In the genomic region with DNA sequence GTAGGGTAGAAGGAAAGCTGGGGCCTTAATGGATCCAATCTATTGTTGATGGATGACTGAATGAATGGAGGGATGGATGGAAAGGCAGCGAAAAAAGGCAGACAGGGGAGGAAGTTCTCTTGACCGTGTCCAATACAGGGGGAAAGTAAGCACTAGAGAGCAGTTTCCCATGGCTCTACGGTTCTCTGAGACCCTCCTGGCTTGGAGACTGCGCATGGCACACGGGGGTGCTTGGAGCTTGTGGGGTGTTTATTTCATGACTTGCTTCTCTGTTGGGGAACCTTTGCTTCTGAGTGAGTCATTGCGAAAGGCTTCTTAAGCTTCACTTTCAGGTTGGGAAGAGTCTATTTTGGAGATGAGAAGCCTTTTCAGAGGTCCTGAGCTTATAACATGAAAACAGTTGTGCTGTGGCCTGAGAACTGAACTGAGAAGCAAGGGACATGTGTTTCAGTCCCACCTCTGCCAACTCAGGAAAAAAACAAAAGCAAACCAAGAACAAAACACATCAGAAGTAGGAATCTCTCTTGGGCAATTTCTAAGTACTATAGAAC, we compare ENCODE assay signal across 11 cellular contexts. TPM values are rescaled to one million over a fixed set of nuclear protein-coding genes. Genes with fewer than 3 reads are reported as not detected.
A peak's percentile ranks its signal among the peaks of the same experiment; 100 is the strongest.
DNase-seq lines count a peak whose midpoint lies in the region; ATAC-seq and TF ChIP-seq lines count a peak whose summit lies in the region.
"Had no signal": no experiment of that assay in that cellular context is flagged by ENCODE, and none has a peak within 500 bp of the region (broad histone marks: within the 10 kb centered on the region; RNA-seq: fewer than 3 reads in every experiment).

No MANE protein-coding gene starts in this region.

- H3K9me3 Mint-ChIP-seq in activated T-cell treated with anti-CD3 and anti-CD28 coated beads, Interleukin-2, amount 50 U/mL, for 4 hours = no peaks in the 10 kb centered on the region
- peaks cover 2% of the 10 kb centered on the region for H3K9me3 Mint-ChIP-seq in mesothelial cell of epicardium

- H3K4me1 ChIP-seq in upper lobe of left lung = peaks cover 0 to 3% (median 0%) of the 10 kb centered on the region in 4 donors
- H3K4me1 ChIP-seq: right lobe of liver had no signal

- H3K27ac Mint-ChIP-seq in mesothelial cell of epicardium = peak overlapping the region; percentile 7
- H3K27ac Mint-ChIP-seq: stimulated activated naive B cell treated with anti-CD40 and anti-IgM and Interleukin-4, amounts not matched to agents 10 μg/mL and 1 μg/mL and 100 μg/mL, for 72 hours had no signal

- H3K4me3 ChIP-seq in upper lobe of left lung = no peak overlapping the region
- H3K4me3 ChIP-seq: right lobe of liver had no signal

- H3K4me1 Mint-ChIP-seq in activated T-cell treated with anti-CD3 and anti-CD28 coated beads, Interleukin-2, amount 50 U/mL, for 4 hours (ENCODE audit: low read depth) = peaks cover 81% of the 10 kb centered on the region
- peaks cover 19% of the 10 kb centered on the region for H3K4me1 Mint-ChIP-seq in mesothelial cell of epicardium

- H3K36me3 ChIP-seq in upper lobe of left lung = no peaks in the 10 kb centered on the region
- H3K36me3 ChIP-seq: right lobe of liver had no signal

- peaks cover 3% of the 10 kb centered on the region for H3K36me3 Mint-ChIP-seq in activated T-cell treated with anti-CD3 and anti-CD28 coated beads, Interleukin-2, amount 50 U/mL, for 4 hours (ENCODE audit: insufficient read depth)
- peaks cover 2% of the 10 kb centered on the region for H3K36me3 Mint-ChIP-seq in mesothelial cell of epicardium
- H3K36me3 Mint-ChIP-seq: stimulated activated naive B cell treated with anti-CD40 and anti-IgM and Interleukin-4, amounts not matched to agents 10 μg/mL and 1 μg/mL and 100 μg/mL, for 72 hours had no signal

- H3K4me3 Mint-ChIP-seq in activated T-cell treated with anti-CD3 and anti-CD28 coated beads, Interleukin-2, amount 50 U/mL, for 4 hours = peak overlapping the region; percentile 1
- H3K4me3 Mint-ChIP-seq in mesothelial cell of epicardium = no peak overlapping the region

- WGBS in upper lobe of left lung, 2 donors = 78 to 86% methylated on average over 6 of the region's 6 CpGs

- no peaks in the 10 kb centered on the region for H3K27me3 ChIP-seq in upper lobe of left lung
- H3K27me3 ChIP-seq: right lobe of liver had no signal

- H3K9me3 ChIP-seq in upper lobe of left lung = no peaks in the 10 kb centered on the region
- H3K9me3 ChIP-seq: right lobe of liver had no signal

- no peak overlapping the region for H3K27ac ChIP-seq in upper lobe of left lung
- H3K27ac ChIP-seq: right lobe of liver had no signal

- no peak for TF ChIP-seq EP300 in upper lobe of left lung (IDR thresholded peaks at IDR 0.05)

- TF ChIP-seq CTCF in mesothelial cell of epicardium (IDR thresholded peaks at IDR 0.05; ENCODE audit: unreplicated experiment) = no peak
- TF ChIP-seq CTCF in upper lobe of left lung (IDR thresholded peaks at IDR 0.05) = no peak

- ATAC-seq in activated T-cell treated with anti-CD3 and anti-CD28 coated beads, Interleukin-2, amount 50 U/mL, for 4 hours = peak; percentile 6 to 7
- ATAC-seq in GM21619 (IDR thresholded peaks at IDR 0.05; ENCODE audit: unreplicated experiment) (peak; percentile 35), HG03575 (IDR thresholded peaks at IDR 0.05; ENCODE audit: extremely low read depth, insufficient number of reproducible peaks, low FRiP score, unreplicated experiment) (peak; percentile 23), upper lobe of left lung (ENCODE audit: low FRiP score in 2 of 2) (no peak), HG03457 (IDR thresholded peaks at IDR 0.05; ENCODE audit: unreplicated experiment) (no peak)
- no peak for ATAC-seq in activated CD4-positive, CD25-positive, alpha-beta regulatory T cell treated with anti-CD3 and anti-CD28 coated beads, Interleukin-2, amount 50 U/mL, for 24 hours
- ATAC-seq: right lobe of liver; stimulated activated naive B cell treated with anti-CD40 and anti-IgM and Interleukin-4, amounts not matched to agents 10 μg/mL and 1 μg/mL and 100 μg/mL, for 72 hours had no signal

- DNase-seq in activated T-cell treated with anti-CD3 and anti-CD28 coated beads, Interleukin-2, amount 50 U/mL, for 4 hours = no peak
- no peak for DNase-seq in activated T-cell treated with anti-CD3 and anti-CD28 coated beads, Interleukin-2, amount 50 U/mL, for 1 hour
- DNase-seq in mesothelial cell of epicardium (ENCODE audit: low spot score in 2 of 2, unreplicated experiment in 2 of 2) (no peak), upper lobe of left lung (no peak)
- DNase-seq: NCI-H524; right lobe of liver; stimulated activated naive B cell treated with anti-CD40 and anti-IgM and Interleukin-4, amounts not matched to agents 10 μg/mL and 1 μg/mL and 100 μg/mL, for 72 hours had no signal

- H3K27me3 Mint-ChIP-seq in activated T-cell treated with anti-CD3 and anti-CD28 coated beads, Interleukin-2, amount 50 U/mL, for 4 hours (ENCODE audit: low read depth) = peaks cover 1% of the 10 kb centered on the region
- no peaks in the 10 kb centered on the region for H3K27me3 Mint-ChIP-seq in mesothelial cell of epicardium (ENCODE audit: low read depth)

- no peak for TF ChIP-seq POLR2A in upper lobe of left lung (IDR thresholded peaks at IDR 0.05)

RNA-seq across cellular contexts. Expression of gene TEX48, which starts 12.8 kb away (rescaled TPM):
- total RNA-seq in activated T-cell treated with anti-CD3 and anti-CD28 coated beads, Interleukin-2, amount 50 U/mL, for 4 hours = under 1 TPM in 1 of 3 donors, not detected in 2; 0.42 TPM
- total RNA-seq in mesothelial cell of epicardium = not detected in 3 replicates
- not detected for total RNA-seq in upper lobe of left lung
- total RNA-seq: right lobe of liver had no signal

RNA-seq across cellular contexts. Expression of gene TEX53, which starts 37.2 kb away (rescaled TPM):
- not detected for total RNA-seq in activated T-cell treated with anti-CD3 and anti-CD28 coated beads, Interleukin-2, amount 50 U/mL, for 4 hours
- total RNA-seq in mesothelial cell of epicardium (not detected in 3 replicates), upper lobe of left lung (not detected)
- total RNA-seq: right lobe of liver had no signal

Comparison
In these comparisons a context has a peak if more than half of its experiments do, and no peak if none do; other contexts are left out.
1. ATAC-seq: peak in activated T-cell treated with anti-CD3 and anti-CD28 coated beads, Interleukin-2, amount 50 U/mL, for 4 hours (2 of 2), GM21619 (single experiment) and HG03575 (single experiment); none in upper lobe of left lung (0 of 2), HG03457 (single experiment) and activated CD4-positive, CD25-positive, alpha-beta regulatory T cell treated with anti-CD3 and anti-CD28 coated beads, Interleukin-2, amount 50 U/mL, for 24 hours (0 of 2).